20 cellular contexts compared by ENCODE assay signal in the genomic region with DNA sequence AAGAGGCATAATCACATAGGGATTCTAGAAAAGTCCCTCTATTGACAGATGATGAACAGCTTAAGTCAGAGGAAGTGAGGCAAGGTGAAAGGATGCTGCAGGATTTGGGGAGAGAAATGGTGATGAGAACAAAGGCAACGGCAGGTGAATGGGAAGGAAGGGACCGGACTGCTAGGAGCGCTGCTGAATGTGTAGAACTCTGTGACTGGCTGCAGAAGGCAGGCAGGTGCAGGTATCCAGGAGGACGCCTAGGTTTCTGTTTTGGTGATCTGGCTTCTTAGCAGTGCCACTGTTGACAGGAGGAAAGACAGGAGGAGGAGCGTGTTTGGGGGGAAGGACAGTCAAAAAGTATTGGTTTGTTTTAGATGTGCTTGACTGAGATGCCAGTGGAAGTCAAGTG.
"Had no signal": no experiment of that assay in that cellular context is flagged by ENCODE, and none has a peak within 500 bp of the region (broad histone marks: within the 10 kb centered on the region; RNA-seq: fewer than 3 reads in every experiment).

No MANE protein-coding gene starts in this region.

- DNase-seq: dorsolateral prefrontal cortex; effector CD4-positive, alpha-beta T cell; hypothalamus; immature natural killer cell; islet precursor cell; kidney glomerular epithelial cell; left colon; left ventricle myocardium inferior; lower lobe of right lung; natural killer cell; stimulated activated CD4-positive, alpha-beta T cell treated with anti-CD3 and anti-CD28 coated beads, Interleukin-12 subunit alpha, Interleukin-12 subunit beta, amount 100 ng/mL, for 4 hours; stimulated activated CD4-positive, alpha-beta T cell treated with anti-CD3 and anti-CD28 coated beads, Interleukin-1b, Interleukin-23, amount 100 ng/mL, for 48 hours; stimulated activated CD4-positive, alpha-beta T cell treated with anti-CD3 and anti-CD28 coated beads, Interleukin-4, amount 100 ng/mL, for 1 hour; stimulated activated CD8-positive, alpha-beta memory T cell treated with anti-CD3 and anti-CD28 coated beads, Interleukin-4, amount 100 ng/mL, for 48 hours; stimulated activated naive CD4-positive, alpha-beta T cell treated with Interleukin-2 at 50 U/mL for 16 hours; substantia nigra; testis; upper lobe of left lung had no signal

- H3K9me3 Mint-ChIP-seq: immature natural killer cell, natural killer cell had no signal

- H3K4me3 Mint-ChIP-seq: immature natural killer cell, natural killer cell had no signal

- H3K27me3 Mint-ChIP-seq: progenitor cell of endocrine pancreas had no signal

- H3K4me1 Mint-ChIP-seq: natural killer cell had no signal

- ATAC-seq: left colon, lower lobe of right lung, natural killer cell, sciatic nerve had no signal

- H3K27ac Mint-ChIP-seq: immature natural killer cell, natural killer cell, progenitor cell of endocrine pancreas had no signal
